In the genomic region with DNA sequence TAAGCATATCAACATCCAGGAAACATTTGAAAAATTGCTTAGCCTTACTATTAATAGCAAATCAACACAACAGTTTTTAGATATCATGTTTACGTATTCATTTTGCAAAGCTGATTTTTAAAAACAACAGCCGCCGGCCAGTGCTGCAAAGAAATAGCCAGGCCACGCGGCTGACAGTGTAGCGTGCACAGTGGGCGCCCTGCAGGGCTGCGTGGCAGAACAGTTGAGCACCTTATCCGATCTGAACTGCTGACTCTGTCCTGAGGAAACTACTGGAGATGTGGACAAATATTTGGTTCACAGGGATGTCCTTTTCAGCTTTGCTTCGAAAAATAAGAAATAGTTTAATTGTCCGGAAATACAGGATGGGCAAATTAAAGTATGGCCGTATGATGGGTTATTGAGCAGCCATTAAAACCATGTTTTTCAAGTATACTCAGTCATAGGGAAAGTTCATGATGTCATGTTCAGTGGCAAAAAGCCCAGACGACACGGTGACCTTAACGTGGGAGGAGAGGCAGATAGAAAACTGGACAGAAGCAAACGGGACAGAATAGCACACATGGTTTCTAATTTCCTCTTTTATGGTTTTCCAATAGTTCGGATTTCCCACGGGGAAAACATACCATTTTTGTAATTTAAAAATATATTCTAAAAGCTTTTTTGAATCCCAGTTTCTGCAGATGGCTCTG, we compare ENCODE assay signal across 20 cellular contexts. TPM values are rescaled to one million over a fixed set of nuclear protein-coding genes. Genes with fewer than 3 reads are reported as not detected.
DNase-seq lines count a peak whose midpoint lies in the region; ATAC-seq, FAIRE-seq and TF ChIP-seq lines count a peak whose summit lies in the region.
"Had no signal": no experiment of that assay in that cellular context is flagged by ENCODE, and none has a peak within 500 bp of the region (broad histone marks: within the 10 kb centered on the region; RNA-seq: fewer than 3 reads in every experiment).

No MANE protein-coding gene starts in this region.

- H3K4me1 ChIP-seq in heart right ventricle, result peaks cover 0 to 21% (median 5%) of the 10 kb centered on the region in 9 donors
- H3K4me1 ChIP-seq: prostate gland had no signal

- H3K27me3 Mint-ChIP-seq in HFFc6 (ENCODE audit: insufficient read depth), result no peaks in the 10 kb centered on the region
- H3K27me3 Mint-ChIP-seq: stimulated activated naive B cell treated with anti-CD40 and anti-IgM and Interleukin-4, amounts not matched to agents 10 μg/mL and 1 μg/mL and 100 μg/mL, for 72 hours had no signal

- intact Hi-C loops in heart right ventricle (cut with DNase I), result no loop called here

- H3K36me3 Mint-ChIP-seq in HFFc6 (ENCODE audit: low read depth), result peaks cover 35% of the 10 kb centered on the region

- DNase-seq in HFFc6 (peak; percentile 5), astrocyte of the spinal cord (ENCODE audit: low read depth, low spot score) (peak; percentile 21), heart right ventricle (peak in 1 of 2 donors; percentile 76), skeletal muscle cell (ENCODE audit: low read depth) (peak; percentile 12), DMS 273 treated with DMSO at 0.1 percent for 48 hours (lab: John Stamatoyannopoulos, UW) (no peak), urothelium cell line (ENCODE audit: low spot score) (no peak)
- DNase-seq in stimulated activated naive CD4-positive, alpha-beta T cell (lab: John Stamatoyannopoulos, UW), result no peak
- DNase-seq: activated CD8-positive, alpha-beta memory T cell treated with anti-CD3 and anti-CD28 coated beads for 24 hours; C1 segment of cervical spinal cord; cortex of kidney; DMS79; NCI-H146; NCI-H510A; stimulated activated CD4-positive, alpha-beta T cell treated with anti-CD3 and anti-CD28 coated beads, Interleukin-4, amount 100 ng/mL, for 24 hours; stimulated activated naive B cell treated with anti-CD40 and anti-IgM and Interleukin-4, amounts not matched to agents 10 μg/mL and 1 μg/mL and 100 μg/mL, for 72 hours; T1000 had no signal

- WGBS in heart right ventricle, 2 donors, result 56 to 61% methylated on average over 18 of the region's 18 CpGs

- peak overlapping the region in 6 of 10 donors; percentile 25 to 61 (median 38) for H3K27ac ChIP-seq in heart right ventricle
- H3K27ac ChIP-seq: prostate gland had no signal

- no peaks in the 10 kb centered on the region; the same call in 1 of the 2 replicates for H3K9me3 Mint-ChIP-seq in HFFc6
- H3K9me3 Mint-ChIP-seq: activated naive CD4-positive, alpha-beta T cell treated with anti-CD3 and anti-CD28 coated beads, Interleukin-2, amount 50 U/mL, for 72 hours had no signal

- H3K4me1 Mint-ChIP-seq in HFFc6 (ENCODE audit: low read depth), result peaks cover 4% of the 10 kb centered on the region
- H3K4me1 Mint-ChIP-seq: stimulated activated naive B cell treated with anti-CD40 and anti-IgM and Interleukin-4, amounts not matched to agents 10 μg/mL and 1 μg/mL and 100 μg/mL, for 72 hours had no signal

- no peak overlapping the region for H3K27ac Mint-ChIP-seq in HFFc6
- H3K27ac Mint-ChIP-seq: stimulated activated naive B cell treated with anti-CD40 and anti-IgM and Interleukin-4, amounts not matched to agents 10 μg/mL and 1 μg/mL and 100 μg/mL, for 72 hours had no signal

- in situ Hi-C loops in astrocyte of the spinal cord (cut with HindIII; ENCODE audit: low sequenced_read_pairs), result no loop called here

- TF ChIP-seq CTCF in HFFc6 (IDR thresholded peaks at IDR 0.05) (no peak), astrocyte of the spinal cord (IDR thresholded peaks at IDR 0.05; ENCODE audit: low read depth, low read length) (no peak), heart right ventricle (IDR thresholded peaks at IDR 0.05) (no peak)

- H3K9me3 ChIP-seq in heart right ventricle, result no peaks in the 10 kb centered on the region
- H3K9me3 ChIP-seq: prostate gland had no signal

- H3K4me3 ChIP-seq in astrocyte of the spinal cord (ENCODE audit: low read depth, low read length), result no peak overlapping the region
- peak overlapping the region in 2 of 10 donors; percentile 23 to 27 for H3K4me3 ChIP-seq in heart right ventricle
- no peak overlapping the region for H3K4me3 ChIP-seq in skeletal muscle cell (ENCODE audit: low read depth, low read length)
- H3K4me3 ChIP-seq: prostate gland had no signal

- no peak overlapping the region for H3K4me3 Mint-ChIP-seq in HFFc6
- H3K4me3 Mint-ChIP-seq: stimulated activated naive B cell treated with anti-CD40 and anti-IgM and Interleukin-4, amounts not matched to agents 10 μg/mL and 1 μg/mL and 100 μg/mL, for 72 hours had no signal

- peak in 7 of 8 donors; percentile 66 to 81 (median 74) for ATAC-seq in heart right ventricle
- no peak for ATAC-seq in HG03159 (IDR thresholded peaks at IDR 0.05; ENCODE audit: unreplicated experiment)
- ATAC-seq: stimulated activated naive B cell treated with anti-CD40 and anti-IgM and Interleukin-4, amounts not matched to agents 10 μg/mL and 1 μg/mL and 100 μg/mL, for 72 hours had no signal

- H3K27me3 ChIP-seq in heart right ventricle, result no peaks in the 10 kb centered on the region

- FAIRE-seq in urothelium cell line (lab: Jason Lieb, UNC), result no peak
- FAIRE-seq: frontal cortex had no signal

- H3K36me3 ChIP-seq in heart right ventricle, result peaks cover 9 to 100% (median 72%) of the 10 kb centered on the region in 9 donors

RNA-seq across cellular contexts. Expression of gene ENDOV, which starts 52.4 kb away (rescaled TPM):
- 10 to 100 TPM; 11.7 to 17.3 (median 13.7) TPM for total RNA-seq in HFFc6 (2021; fragmentation: NEBNext Ultra II Directional; extraction: Animal tissue kit (Norgen Biotek cat#: 25700))
- total RNA-seq in heart right ventricle, result 10 to 100 TPM in 8 of 10 donors, 1 to 10 TPM in 2; 9.0 to 19.9 (median 13.5) TPM
- polyA plus RNA-seq in heart right ventricle, result 10 to 100 TPM in 1 of 2 donors, 1 to 10 TPM in 1; 7.7 to 12.3 TPM

Comparison
In these comparisons a context has a peak if more than half of its experiments do, and no peak if none do; other contexts are left out.
1. DNase-seq: peak in HFFc6 (single experiment), astrocyte of the spinal cord (single experiment) and skeletal muscle cell (single experiment); none in stimulated activated naive CD4-positive, alpha-beta T cell (0 of 6), DMS 273 treated with DMSO at 0.1 percent for 48 hours (single experiment) and urothelium cell line (single experiment).